In the genomic region with DNA sequence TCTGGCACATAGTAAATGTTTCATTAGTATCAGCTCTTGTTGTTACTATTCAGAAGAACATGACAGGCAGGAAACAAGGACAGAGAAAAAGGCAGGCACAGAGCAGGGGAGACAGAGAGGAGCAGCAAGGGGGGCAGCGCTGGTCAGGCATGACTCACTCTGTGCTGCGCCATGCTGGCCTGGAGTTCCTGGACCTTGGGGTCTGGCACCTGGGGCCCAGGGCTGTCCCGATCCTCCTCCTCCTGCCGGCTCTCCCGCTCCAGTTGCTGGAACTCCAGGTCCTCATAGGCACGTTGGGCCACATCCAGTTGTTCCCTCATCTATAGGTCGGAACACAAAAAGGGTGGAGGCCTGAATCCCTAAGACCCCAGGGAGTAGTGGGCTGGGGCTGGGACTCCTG, we compare ENCODE assay signal across 28 cellular contexts. TPM values are rescaled to one million over a fixed set of nuclear protein-coding genes. Genes with fewer than 3 reads are reported as not detected.
DNase-seq lines count a peak whose midpoint lies in the region; ATAC-seq and TF ChIP-seq lines count a peak whose summit lies in the region.
"Had no signal": no experiment of that assay in that cellular context is flagged by ENCODE, and none has a peak within 500 bp of the region (broad histone marks: within the 10 kb centered on the region; RNA-seq: fewer than 3 reads in every experiment).

No MANE protein-coding gene starts in this region.

- H3K4me3 Mint-ChIP-seq in endothelial cell (ENCODE audit: unreplicated experiment), result peak overlapping the region; percentile 40
- H3K4me3 Mint-ChIP-seq in nephron progenitor cell, result no peak overlapping the region
- H3K4me3 Mint-ChIP-seq: CD14-positive monocyte had no signal

- H3K79me2 ChIP-seq in osteoblast (ENCODE audit: insufficient read depth, low read length), result no peaks in the 10 kb centered on the region

- peaks cover 8% of the 10 kb centered on the region for H3K4me1 Mint-ChIP-seq in endothelial cell (ENCODE audit: unreplicated experiment)
- H3K4me1 Mint-ChIP-seq in nephron progenitor cell, result peaks cover 30% of the 10 kb centered on the region

- H3K36me3 ChIP-seq in adrenal gland (replicated peaks in 1 of 2) (peaks cover 0 to 17% of the 10 kb centered on the region in 2 donors), osteoblast (ENCODE audit: insufficient read depth, low read length) (peaks cover 14% of the 10 kb centered on the region)
- H3K36me3 ChIP-seq: BE2C had no signal

- no peaks in the 10 kb centered on the region for H4K20me1 ChIP-seq in osteoblast (ENCODE audit: insufficient read depth, low read length)

- H3K27me3 Mint-ChIP-seq in endothelial cell (ENCODE audit: unreplicated experiment) (peaks cover 8% of the 10 kb centered on the region), nephron progenitor cell (ENCODE audit: low read depth, poor library complexity) (peaks cover 19% of the 10 kb centered on the region)
- H3K27me3 Mint-ChIP-seq: CD4-positive, alpha-beta memory T cell; CD4-positive, CD25-positive, alpha-beta regulatory T cell; CD8-positive, alpha-beta memory T cell had no signal

- H3K9me3 Mint-ChIP-seq in endothelial cell (ENCODE audit: unreplicated experiment) (no peaks in the 10 kb centered on the region), nephron progenitor cell (no peaks in the 10 kb centered on the region)
- H3K9me3 Mint-ChIP-seq: CD14-positive monocyte; CD4-positive, alpha-beta memory T cell; CD4-positive, CD25-positive, alpha-beta regulatory T cell; CD8-positive, alpha-beta memory T cell had no signal

- H3K27ac ChIP-seq in adrenal gland, result peak overlapping the region in 4 of 5 donors; percentile 35 to 78 (median 66)
- H3K27ac ChIP-seq in osteoblast (ENCODE audit: low read depth, low read length), result no peak overlapping the region
- H3K27ac ChIP-seq: BLaER1 had no signal

- H3K4me1 ChIP-seq in adrenal gland (replicated peaks in 1 of 2) (peaks cover 4 to 8% of the 10 kb centered on the region in 2 donors), osteoblast (ENCODE audit: insufficient read depth, low read length) (peaks cover 2% of the 10 kb centered on the region)
- H3K4me1 ChIP-seq: BE2C had no signal

- no peaks in the 10 kb centered on the region for H3K27me3 ChIP-seq in adrenal gland
- H3K27me3 ChIP-seq in osteoblast (ENCODE audit: insufficient read depth, low read length), result no peaks in the 10 kb centered on the region
- H3K27me3 ChIP-seq: BE2C, BLaER1 had no signal

- TF ChIP-seq CTCF in adrenal gland (IDR thresholded peaks at IDR 0.05), result no peak
- no peak for TF ChIP-seq CTCF in endothelial cell (IDR thresholded peaks at IDR 0.05; ENCODE audit: unreplicated experiment)
- TF ChIP-seq CTCF in nephron progenitor cell (IDR thresholded peaks at IDR 0.05), result no peak
- no peak for TF ChIP-seq CTCF in osteoblast (IDR thresholded peaks at IDR 0.05; ENCODE audit: extremely low read depth, low read depth, low read length)

- H3K36me3 Mint-ChIP-seq in endothelial cell (ENCODE audit: low read depth, unreplicated experiment) (peaks cover 31% of the 10 kb centered on the region), nephron progenitor cell (ENCODE audit: low read depth) (peaks cover 31% of the 10 kb centered on the region)

- WGBS in adrenal gland, 4 donors, result 37 to 62% (median 59%) methylated on average over 3 to 7 of the region's 7 CpGs

- intact Hi-C loops in adrenal gland (cut with DNase I), result no loop called here

- H3K4me2 ChIP-seq in osteoblast (ENCODE audit: insufficient read depth, low read length), result no peak overlapping the region
- H3K4me2 ChIP-seq: BLaER1 had no signal

- H3K4me3 ChIP-seq in adrenal gland (no peak overlapping the region), osteoblast (ENCODE audit: insufficient read depth, low read length) (no peak overlapping the region)
- H3K4me3 ChIP-seq: BLaER1, GM12878 had no signal

- DNase-seq in adrenal gland (peak; percentile 53 to 77 (median 74)), endothelial cell (ENCODE audit: low spot score) (no peak), nephron progenitor cell (no peak), osteoblast (ENCODE audit: insufficient read length, low spot score, missing footprints) (peak; percentile 38), T-helper 2 cell (no peak), OCI-M2 (lab: John Stamatoyannopoulos, UW; ENCODE audit: unreplicated experiment) (no peak), NCI-H1694 treated with DMSO at 0.1 percent for 48 hours (lab: John Stamatoyannopoulos, UW) (no peak)
- DNase-seq: 8988T; ACHN; BE2C; C1 segment of cervical spinal cord; CD4-positive, alpha-beta memory T cell; CD4-positive, CD25-positive, alpha-beta regulatory T cell; CD8-positive, alpha-beta memory T cell; COR-L47; DMS 273 treated with DMSO at 0.1 percent for 48 hours; DMS153; DMS53; DMS79; DND-41; EL; GDM1 had no signal

- H3K9me3 ChIP-seq in adrenal gland (replicated peaks in 1 of 3) (no peaks in the 10 kb centered on the region), osteoblast (ENCODE audit: low read depth, low read length) (no peaks in the 10 kb centered on the region)
- H3K9me3 ChIP-seq: BE2C, BLaER1 had no signal

- TF ChIP-seq POLR2A in adrenal gland (IDR thresholded peaks at IDR 0.05), result no peak

- no peak overlapping the region for H2AFZ ChIP-seq in osteoblast (ENCODE audit: low read length)

- H3K27ac Mint-ChIP-seq in endothelial cell (ENCODE audit: unreplicated experiment) (no peak overlapping the region), nephron progenitor cell (peak overlapping the region; percentile 68)
- H3K27ac Mint-ChIP-seq: CD14-positive monocyte had no signal

- ATAC-seq in GM21367 (IDR thresholded peaks at IDR 0.05; ENCODE audit: unreplicated experiment), result no peak
- ATAC-seq: GM12878 had no signal

RNA-seq across cellular contexts. Expression of gene PHLDB3, which starts 7.6 kb away (rescaled TPM):
- total RNA-seq in adrenal gland (10 to 100 TPM in 7 of 8 donors, 1 to 10 TPM in 1; 3.5 to 30.7 (median 19.5) TPM), endothelial cell (ENCODE audit: unreplicated experiment) (9.6 TPM), osteoblast (10.9 and 12.1 TPM in 2 replicates)
- polyA plus RNA-seq in adrenal gland, result 10 to 100 TPM in 2 of 3 donors, 1 to 10 TPM in 1; 1.7 to 54.5 (median 33.7) TPM

RNA-seq across cellular contexts. Expression of gene ETHE1, which starts 30.0 kb away (rescaled TPM):
- total RNA-seq in adrenal gland (10 to 100 TPM; 22.7 to 78.7 (median 39.4) TPM), endothelial cell (ENCODE audit: unreplicated experiment) (42.9 TPM), osteoblast (42.7 and 52.1 TPM in 2 replicates)
- 10 to 100 TPM; 18.2 to 20.0 (median 18.4) TPM for polyA plus RNA-seq in adrenal gland

RNA-seq across cellular contexts. Expression of gene LYPD3, which starts 31.6 kb away (rescaled TPM):
- total RNA-seq in adrenal gland (1 to 10 TPM in 5 of 8 donors, under 1 TPM in 3; 0.18 to 1.9 (median 1.2) TPM), endothelial cell (ENCODE audit: unreplicated experiment) (0.67 TPM), osteoblast (0.88 TPM in 1 of 2 replicates, not detected in the other)
- polyA plus RNA-seq in adrenal gland, result under 1 TPM; 0.48 to 0.73 (median 0.57) TPM
- total RNA-seq: G401 had no signal

RNA-seq across cellular contexts. Expression of gene ZNF575, which starts 36.0 kb away (rescaled TPM):
- total RNA-seq in adrenal gland (1 to 10 TPM in 3 of 8 donors, under 1 TPM in 3, not detected in 2; 0.27 to 2.9 (median 1.4) TPM), endothelial cell (ENCODE audit: unreplicated experiment) (2.3 TPM), osteoblast (0.29 and 0.72 TPM in 2 replicates)
- polyA plus RNA-seq in adrenal gland, result 1 to 10 TPM in 2 of 3 donors, under 1 TPM in 1; 0.53 to 2.2 (median 1.2) TPM
- total RNA-seq: Daoy, G401 had no signal

Comparison
In these comparisons a context has a peak if more than half of its experiments do, and no peak if none do; other contexts are left out.
1. DNase-seq: peak in adrenal gland (7 of 7) and osteoblast (single experiment); none in endothelial cell (single experiment), nephron progenitor cell (single experiment), T-helper 2 cell (0 of 5), OCI-M2 (single experiment) and NCI-H1694 treated with DMSO at 0.1 percent for 48 hours (single experiment).